ENCODE assay signal across 17 cellular contexts in the genomic region with DNA sequence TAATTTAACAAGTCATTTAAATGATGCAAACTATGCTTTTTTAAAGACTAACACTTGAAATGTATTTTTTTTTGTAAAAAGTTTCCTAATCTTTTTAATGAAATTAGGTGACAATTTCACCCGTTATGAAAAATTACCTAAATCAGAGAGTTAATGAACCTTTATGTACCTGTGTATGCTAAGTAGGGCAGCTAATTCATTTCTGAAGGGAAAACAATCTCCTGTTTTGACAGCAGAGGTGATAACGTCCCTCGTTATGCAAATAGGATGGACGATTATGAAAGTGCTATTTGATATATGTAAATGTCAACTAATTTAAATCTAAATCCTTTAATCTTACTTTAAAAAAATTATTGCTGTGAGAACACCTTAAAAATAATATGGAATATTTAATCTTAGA. TPM values are rescaled to one million over a fixed set of nuclear protein-coding genes. Genes with fewer than 3 reads are reported as not detected.
DNase-seq lines count a peak whose midpoint lies in the region; ATAC-seq, FAIRE-seq and TF ChIP-seq lines count a peak whose summit lies in the region.
"Had no signal": no experiment of that assay in that cellular context is flagged by ENCODE, and none has a peak within 500 bp of the region (broad histone marks: within the 10 kb centered on the region; RNA-seq: fewer than 3 reads in every experiment).

No MANE protein-coding gene starts in this region.

- FAIRE-seq in GM18507 (lab: Jason Lieb, UNC) (peak; percentile 21), kidney (lab: Jason Lieb, UNC) (peak; percentile 52)

- H2AFZ ChIP-seq in OCI-LY7 (ENCODE audit: low read length) = no peak overlapping the region

- BruUV-seq in OCI-LY7 (replicated peaks; lab: Mats Ljungman, UMichigan) = no TSS peak

- intact Hi-C loops in OCI-LY7 (cut with micrococcal nuclease; ENCODE audit: unreplicated experiment) (no loop called here), kidney (cut with DNase I) (no loop called here)

- ATAC-seq in thoracic aorta (ENCODE audit: insufficient number of reproducible peaks, low FRiP score, low read depth) (no peak), GM18502 (IDR thresholded peaks at IDR 0.05; ENCODE audit: poor library complexity, unreplicated experiment) (no peak), SK-N-SH treated with all-trans-retinoic acid at 6 μM for 48 hours (no peak)
- ATAC-seq: activated CD4-positive, CD25-positive, alpha-beta regulatory T cell treated with anti-CD3 and anti-CD28 coated beads, Interleukin-2, amount 50 U/mL, for 24 hours had no signal

- H3K4me1 ChIP-seq in OCI-LY7 (ENCODE audit: insufficient read depth, low read length, poor library complexity, severe bottlenecking) = peaks cover 74% of the 10 kb centered on the region
- peaks cover 2 to 4% of the 10 kb centered on the region in 2 donors for H3K4me1 ChIP-seq in kidney (ENCODE audit: control insufficient read depth in 1 of 2, insufficient read depth in 1 of 2, low read depth in 1 of 2, low read length in 2 of 2)
- H3K4me1 ChIP-seq in thoracic aorta (ENCODE audit: control insufficient read depth in 1 of 2, low read depth in 2 of 2) = peaks cover 43 to 76% of the 10 kb centered on the region in 2 donors

- H4K20me1 ChIP-seq in OCI-LY7 (ENCODE audit: insufficient read depth, low read length) = no peaks in the 10 kb centered on the region; the same call in 1 of the 2 replicates

- peak overlapping the region; percentile 82 for H3K4me2 ChIP-seq in OCI-LY7 (ENCODE audit: low read length)

- peaks cover 5% of the 10 kb centered on the region; the same call in 1 of the 2 replicates for H3K36me3 ChIP-seq in OCI-LY7 (ENCODE audit: insufficient read depth, low read length)
- H3K36me3 ChIP-seq in kidney (ENCODE audit: control insufficient read depth in 1 of 2, insufficient read depth in 2 of 2, low read length in 2 of 2) = no peaks in the 10 kb centered on the region
- H3K36me3 ChIP-seq in thoracic aorta = no peaks in the 10 kb centered on the region

- POLR2A ChIA-PET in OCI-LY7 (lab: Charles Lee) = interaction anchor here (1.0 to 9.6 kb wide), 11 partner anchors 8 to 1532 kb away, joined by 3 to 135 read pairs (median 9); no protein-coding TSS in a partner anchor

- peak overlapping the region; percentile 25 for H3K4me3 ChIP-seq in OCI-LY7 (ENCODE audit: low read depth, low read length, poor library complexity, severe bottlenecking)
- no peak overlapping the region for H3K4me3 ChIP-seq in kidney (ENCODE audit: low read length in 2 of 2)
- peak overlapping the region; percentile 55 for H3K4me3 ChIP-seq in thoracic aorta

- CTCF ChIA-PET in OCI-LY7 (lab: Charles Lee; ENCODE audit: unreplicated experiment) = interaction anchor here (0.9 kb wide), 1 partner anchor 12 kb away, joined by 3 read pairs; no protein-coding TSS in a partner anchor

- H3K27me3 ChIP-seq in thoracic aorta (replicated peaks; ENCODE audit: insufficient read depth) = no peaks in the 10 kb centered on the region

- H3K9me2 ChIP-seq in OCI-LY7 (ENCODE audit: insufficient read depth, low read length) = no peaks in the 10 kb centered on the region

- H3K27ac ChIP-seq in OCI-LY7 (ENCODE audit: low read depth, low read length, poor library complexity, severe bottlenecking) (no peak overlapping the region), kidney (ENCODE audit: low read depth in 2 of 2, low read length in 2 of 2) (no peak overlapping the region), thoracic aorta (peak overlapping the region; percentile 34 to 81)

- H3K9me3 ChIP-seq in OCI-LY7 (ENCODE audit: low read length) = no peaks in the 10 kb centered on the region
- H3K9me3 ChIP-seq in kidney (ENCODE audit: control insufficient read depth in 1 of 2, low read length in 2 of 2) = no peaks in the 10 kb centered on the region
- H3K9me3 ChIP-seq in thoracic aorta = no peaks in the 10 kb centered on the region

- peaks cover 5% of the 10 kb centered on the region; the same call in 1 of the 2 replicates for H3K79me2 ChIP-seq in OCI-LY7 (ENCODE audit: insufficient read depth, low read depth, low read length)

- TF ChIP-seq CTCF in OCI-LY7 (conservative IDR thresholded peaks at IDR 0.05; ENCODE audit: low read length) (no peak), kidney (IDR thresholded peaks at IDR 0.05; ENCODE audit: borderline replicate concordance, extremely low read depth, insufficient read depth) (no peak), thoracic aorta (IDR thresholded peaks at IDR 0.05) (no peak)

- no peak overlapping the region for H3K9ac ChIP-seq in kidney (ENCODE audit: low read length in 2 of 2)

- no peak for DNase-seq in GM18507 (ENCODE audit: extremely low spot score, insufficient read length, low read depth)
- no peak for DNase-seq in OCI-LY7 (ENCODE audit: low spot score)
- DNase-seq in kidney = no peak
- no peak for DNase-seq in thoracic aorta (ENCODE audit: low spot score)
- DNase-seq in A172 (ENCODE audit: low spot score) = no peak
- DNase-seq: activated effector memory CD4-positive, alpha-beta T cell treated with Interleukin-2 at 50 U/mL for 16 hours; cortex of kidney; DMS79; islet precursor cell; KBM-7; NCI-H1436; NCI-H2227 treated with DMSO at 0.1 percent for 48 hours; NK-92 treated with Interleukin-12 subunit alpha and Interleukin-12 subunit beta, amount 100 ng/mL, for 24 hours; stimulated activated CD4-positive, alpha-beta T cell treated with anti-CD3 and anti-CD28 coated beads, Interleukin-4, amount 100 ng/mL, for 4 hours had no signal

TF ChIP-seq in SK-N-SH treated with all-trans-retinoic acid at 6 μM for 48 hours, 23 proteins besides CTCF, POLR2A, EP300 and RAD21:
- TF ChIP-seq, protein P1, sequence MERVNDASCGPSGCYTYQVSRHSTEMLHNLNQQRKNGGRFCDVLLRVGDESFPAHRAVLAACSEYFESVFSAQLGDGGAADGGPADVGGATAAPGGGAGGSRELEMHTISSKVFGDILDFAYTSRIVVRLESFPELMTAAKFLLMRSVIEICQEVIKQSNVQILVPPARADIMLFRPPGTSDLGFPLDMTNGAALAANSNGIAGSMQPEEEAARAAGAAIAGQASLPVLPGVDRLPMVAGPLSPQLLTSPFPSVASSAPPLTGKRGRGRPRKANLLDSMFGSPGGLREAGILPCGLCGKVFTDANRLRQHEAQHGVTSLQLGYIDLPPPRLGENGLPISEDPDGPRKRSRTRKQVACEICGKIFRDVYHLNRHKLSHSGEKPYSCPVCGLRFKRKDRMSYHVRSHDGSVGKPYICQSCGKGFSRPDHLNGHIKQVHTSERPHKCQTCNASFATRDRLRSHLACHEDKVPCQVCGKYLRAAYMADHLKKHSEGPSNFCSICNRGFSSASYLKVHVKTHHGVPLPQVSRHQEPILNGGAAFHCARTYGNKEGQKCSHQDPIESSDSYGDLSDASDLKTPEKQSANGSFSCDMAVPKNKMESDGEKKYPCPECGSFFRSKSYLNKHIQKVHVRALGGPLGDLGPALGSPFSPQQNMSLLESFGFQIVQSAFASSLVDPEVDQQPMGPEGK (CRISPR knock-in tag; IDR thresholded peaks at IDR 0.05; ENCODE audit: borderline replicate concordance) = no peak
- no peak for TF ChIP-seq ZFP30 (CRISPR knock-in tag; IDR thresholded peaks at IDR 0.05)
- TF ChIP-seq, protein P2, sequence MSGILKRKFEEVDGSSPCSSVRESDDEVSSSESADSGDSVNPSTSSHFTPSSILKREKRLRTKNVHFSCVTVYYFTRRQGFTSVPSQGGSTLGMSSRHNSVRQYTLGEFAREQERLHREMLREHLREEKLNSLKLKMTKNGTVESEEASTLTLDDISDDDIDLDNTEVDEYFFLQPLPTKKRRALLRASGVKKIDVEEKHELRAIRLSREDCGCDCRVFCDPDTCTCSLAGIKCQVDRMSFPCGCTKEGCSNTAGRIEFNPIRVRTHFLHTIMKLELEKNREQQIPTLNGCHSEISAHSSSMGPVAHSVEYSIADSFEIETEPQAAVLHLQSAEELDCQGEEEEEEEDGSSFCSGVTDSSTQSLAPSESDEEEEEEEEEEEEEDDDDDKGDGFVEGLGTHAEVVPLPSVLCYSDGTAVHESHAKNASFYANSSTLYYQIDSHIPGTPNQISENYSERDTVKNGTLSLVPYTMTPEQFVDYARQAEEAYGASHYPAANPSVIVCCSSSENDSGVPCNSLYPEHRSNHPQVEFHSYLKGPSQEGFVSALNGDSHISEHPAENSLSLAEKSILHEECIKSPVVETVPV (CRISPR knock-in tag; IDR thresholded peaks at IDR 0.05) = no peak
- TF ChIP-seq ZNF70 (CRISPR knock-in tag; IDR thresholded peaks at IDR 0.05) = no peak
- no peak for TF ChIP-seq TOX (CRISPR knock-in tag; IDR thresholded peaks at IDR 0.05; ENCODE audit: borderline replicate concordance)
- no peak for TF ChIP-seq GLIS3 (CRISPR knock-in tag; IDR thresholded peaks at IDR 0.05)
- TF ChIP-seq ZC3H10 (CRISPR knock-in tag; IDR thresholded peaks at IDR 0.05) = no peak

RNA-seq across cellular contexts. Expression of a gene that starts 58.8 kb away (rescaled TPM):
- total RNA-seq in OCI-LY7 (2014; rRNA removed; shearing (Covaris generic)) = 5.5 and 9.5 TPM in 2 replicates
- 57.6 and 58.7 TPM in 2 replicates for total RNA-seq in OCI-LY7 (2022)
- total RNA-seq in kidney = 75.4 TPM
- 5.3 TPM for polyA plus RNA-seq in kidney (ENCODE audit: insufficient read depth, low read depth, low replicate concordance)
- total RNA-seq in thoracic aorta = 100 to 1,000 TPM in 1 of 2 donors, 10 to 100 TPM in 1; 94.0 to 104 TPM
- 0.41 and 2.4 TPM in 2 replicates for total RNA-seq in A172 (2014; rRNA removed; shearing (Covaris generic))

Comparison
In these comparisons a context has a peak if more than half of its experiments do, and no peak if none do; other contexts are left out.
1. H3K27ac ChIP-seq: peak in thoracic aorta (2 of 2); none in OCI-LY7 (single experiment) and kidney (0 of 2).
2. H3K4me3 ChIP-seq: peak in OCI-LY7 (single experiment) and thoracic aorta (single experiment); none in kidney (0 of 2).